In the genomic region with DNA sequence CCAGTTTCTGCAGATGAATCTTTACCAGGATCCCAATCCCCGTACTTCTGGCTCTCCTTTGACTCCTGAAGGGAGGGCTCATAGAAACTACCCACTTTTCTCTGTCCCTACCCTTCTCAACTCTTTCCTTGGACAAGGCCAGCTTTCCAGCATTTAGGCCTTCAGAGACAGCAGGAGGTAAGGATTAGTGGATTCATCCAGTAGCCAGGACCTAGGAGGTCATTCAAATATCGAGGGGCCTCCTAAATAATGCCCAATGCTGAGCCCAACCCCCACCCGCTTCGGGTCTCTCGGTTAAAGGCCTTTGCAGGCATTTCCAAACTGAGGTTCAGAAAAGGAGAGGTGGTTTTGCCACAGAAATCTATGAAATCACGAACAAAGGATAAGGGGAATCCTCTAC, we compare ENCODE assay signal across 14 cellular contexts. TPM values are rescaled to one million over a fixed set of nuclear protein-coding genes. Genes with fewer than 3 reads are reported as not detected.
DNase-seq lines count a peak whose midpoint lies in the region; ATAC-seq and TF ChIP-seq lines count a peak whose summit lies in the region.
"Had no signal": no experiment of that assay in that cellular context is flagged by ENCODE, and none has a peak within 500 bp of the region (broad histone marks: within the 10 kb centered on the region; RNA-seq: fewer than 3 reads in every experiment).

No MANE protein-coding gene starts in this region.

- peaks cover 35% of the 10 kb centered on the region for H3K36me3 Mint-ChIP-seq in Calu3 (ENCODE audit: insufficient read depth, unreplicated experiment)

- no peak for ATAC-seq in HG02623 (IDR thresholded peaks at IDR 0.05; ENCODE audit: unreplicated experiment)
- ATAC-seq in GM21619 (IDR thresholded peaks at IDR 0.05; ENCODE audit: unreplicated experiment), result no peak
- ATAC-seq: left colon had no signal

- H3K36me3 ChIP-seq in WERI-Rb-1, result no peaks in the 10 kb centered on the region
- H3K36me3 ChIP-seq in iPS DF 6.9 (ENCODE audit: control insufficient read depth, insufficient read depth, low read length), result no peaks in the 10 kb centered on the region
- H3K36me3 ChIP-seq in sigmoid colon, result no peaks in the 10 kb centered on the region

- H3K4me1 Mint-ChIP-seq in Calu3 (ENCODE audit: low read depth, unreplicated experiment), result peaks cover 49% of the 10 kb centered on the region

- CTCF ChIA-PET in Calu3 (lab: Charles Lee), result no interaction called here

- H3K4me3 Mint-ChIP-seq in Calu3 (ENCODE audit: low read depth, unreplicated experiment), result no peak overlapping the region

- TF ChIP-seq CTCF in Calu3 (IDR thresholded peaks at IDR 0.05; ENCODE audit: unreplicated experiment), result no peak
- no peak for TF ChIP-seq CTCF in WERI-Rb-1 (IDR thresholded peaks at IDR 0.05; ENCODE audit: low read depth, low read length)
- no peak for TF ChIP-seq CTCF in sigmoid colon (IDR thresholded peaks at IDR 0.05)

- no peak for TF ChIP-seq POLR2A in sigmoid colon (IDR thresholded peaks at IDR 0.05)

- H3K4me3 ChIP-seq in WERI-Rb-1 (ENCODE audit: low read depth, low read length), result no peak overlapping the region
- H3K4me3 ChIP-seq in iPS DF 6.9 (ENCODE audit: low read length), result no peak overlapping the region
- no peak overlapping the region for H3K4me3 ChIP-seq in sigmoid colon

- WGBS in iPS DF 6.9 (ENCODE audit: insufficient coverage, insufficient read length), result no CpG with 5 or more reads among the region's 6 CpGs
- WGBS in sigmoid colon, 2 donors, result 78 to 80% methylated on average over 6 of the region's 6 CpGs

- intact Hi-C loops in Calu3 (cut with micrococcal nuclease; ENCODE audit: unreplicated experiment), result loop anchor here (2.0 to 10.0 kb wide), 2 partner anchors 71 to 205 kb away; no protein-coding TSS in a partner anchor
- intact Hi-C loops in sigmoid colon (cut with DNase I), result loop anchor here (5.0 kb wide), 3 partner anchors 52 to 202 kb away; no protein-coding TSS in a partner anchor

- H3K27me3 ChIP-seq in WERI-Rb-1 (ENCODE audit: insufficient read depth, low read depth, severe bottlenecking) (no peaks in the 10 kb centered on the region), iPS DF 6.9 (ENCODE audit: control insufficient read depth, insufficient read depth, low read length) (no peaks in the 10 kb centered on the region), sigmoid colon (no peaks in the 10 kb centered on the region)

- H3K27ac ChIP-seq in WERI-Rb-1 (peak overlapping the region; percentile 98), iPS DF 6.9 (ENCODE audit: low read length) (peak overlapping the region; percentile 36), sigmoid colon (peak overlapping the region; percentile 34 to 96 (median 66))

- BruUV-seq in Calu3 (replicated peaks; lab: Mats Ljungman, UMichigan), result no TSS peak

- TF ChIP-seq EP300 in sigmoid colon (IDR thresholded peaks at IDR 0.05), result no peak

- H3K4me1 ChIP-seq in iPS DF 6.9 (ENCODE audit: control insufficient read depth, insufficient read depth, low read length) (peaks cover 6% of the 10 kb centered on the region; the same call in 1 of the 2 replicates), sigmoid colon (peaks cover 0 to 61% (median 57%) of the 10 kb centered on the region in 4 donors)

- H3K9me3 Mint-ChIP-seq in Calu3 (ENCODE audit: low read depth, unreplicated experiment), result no peaks in the 10 kb centered on the region

- H3K9me3 ChIP-seq in WERI-Rb-1 (ENCODE audit: severe bottlenecking) (no peaks in the 10 kb centered on the region), iPS DF 6.9 (ENCODE audit: control insufficient read depth, insufficient read depth, low read length) (no peaks in the 10 kb centered on the region), sigmoid colon (no peaks in the 10 kb centered on the region)

- peak overlapping the region; percentile 98 for H3K27ac Mint-ChIP-seq in Calu3 (ENCODE audit: unreplicated experiment)

- no peaks in the 10 kb centered on the region for H3K27me3 Mint-ChIP-seq in Calu3 (ENCODE audit: unreplicated experiment)

- DNase-seq in Calu3 (no peak), WERI-Rb-1 (peak; percentile 47), iPS DF 6.9 (ENCODE audit: low read depth, low spot score) (no peak), sigmoid colon (peak; percentile 51), GDM1 (lab: John Stamatoyannopoulos, UW) (no peak), SK-N-DZ (ENCODE audit: low spot score) (no peak)
- DNase-seq: activated CD4-positive, CD25-positive, alpha-beta regulatory T cell treated with anti-CD3 and anti-CD28 coated beads, Interleukin-2, amount 50 U/mL, for 72 hours; activated T-cell treated with anti-CD3 and anti-CD28 coated beads, Interleukin-2, amount 50 U/mL, for 48 hours; DND-41; left colon; MM.1S; NCI-H2171 treated with DMSO at 0.1 percent for 48 hours had no signal

RNA-seq across cellular contexts. Expression of gene ZNF532, which starts 4.7 kb away (rescaled TPM):
- total RNA-seq in Calu3 (2022), result 124 and 150 TPM in 2 replicates
- 100 to 1,000 TPM in 1 of 4 donors, 10 to 100 TPM in 3; 71.0 to 104 (median 78.8) TPM for total RNA-seq in sigmoid colon
- 10 to 100 TPM in 1 of 3 donors, 1 to 10 TPM in 2; 1.4 to 10.1 (median 3.6) TPM for polyA plus RNA-seq in sigmoid colon
- polyA plus RNA-seq in SK-N-DZ (2014; cell fraction: cytosol; rRNA removed), result 42.6 and 65.6 TPM in 2 replicates
- polyA plus RNA-seq in SK-N-DZ (2014; cell fraction: nucleus; rRNA removed), result 43.0 and 70.1 TPM in 2 replicates

Comparison
In these comparisons a context has a peak if more than half of its experiments do, and no peak if none do; other contexts are left out.
1. DNase-seq: peak in WERI-Rb-1 (single experiment) and sigmoid colon (single experiment); none in Calu3 (single experiment), iPS DF 6.9 (single experiment), GDM1 (single experiment) and SK-N-DZ (single experiment).
2. H3K27ac ChIP-seq: peak in every context shown above with its lines; median percentile 98 in WERI-Rb-1; 66 in sigmoid colon; 36 in iPS DF 6.9.